ENCODE assay signal across 20 cellular contexts in genomic region chr3:188509316-188509715, GRCh38.
DNase-seq lines count a peak whose midpoint lies in the region; ATAC-seq and TF ChIP-seq lines count a peak whose summit lies in the region.
"Had no signal": no experiment of that assay in that cellular context is flagged by ENCODE, and none has a peak within 500 bp of the region (broad histone marks: within the 10 kb centered on the region; RNA-seq: fewer than 3 reads in every experiment).

No MANE protein-coding gene starts in this region.

- no peak for TF ChIP-seq CTCF in IMR-90 (conservative IDR thresholded peaks at IDR 0.05; ENCODE audit: low read depth, low read length)
- no peak for TF ChIP-seq CTCF in chondrocyte (IDR thresholded peaks at IDR 0.05)

- H4K8ac ChIP-seq in IMR-90 (ENCODE audit: low read depth in 2 of 2, low read length in 2 of 2): peak overlapping the region in 1 of 2 experiments; percentile 39; a peak in 1 of 4 replicates

- H4K20me1 ChIP-seq in BLaER1 treated with 17β-estradiol and CSF1 and Interleukin-3, amounts not matched to agents 10 nM and 100 nM: no peaks in the 10 kb centered on the region
- peaks cover 20% of the 10 kb centered on the region for H4K20me1 ChIP-seq in IMR-90 (ENCODE audit: insufficient read depth, low read length)
- H4K20me1 ChIP-seq: BLaER1 had no signal

- H3K4ac ChIP-seq in IMR-90 (ENCODE audit: low read depth, low read length): peak overlapping the region; percentile 42; the same call in 1 of the 2 replicates

- TF ChIP-seq POLR2A in IMR-90 (IDR thresholded peaks at IDR 0.05; ENCODE audit: low read depth, low read length): no peak

- H3K4me3 Mint-ChIP-seq in chondrocyte (ENCODE audit: unreplicated experiment): no peak overlapping the region
- H3K4me3 Mint-ChIP-seq: B cell; CD4-positive, alpha-beta T cell; CD8-positive, alpha-beta T cell had no signal

- H3K27ac ChIP-seq in BLaER1 treated with 17β-estradiol and CSF1 and Interleukin-3, amounts not matched to agents 10 nM and 100 nM: peak overlapping the region in 6 of 11 experiments; percentile 77 to 93 (median 86); a peak in 10 of 22 replicates
- H3K27ac ChIP-seq in IMR-90 (ENCODE audit: insufficient read depth, low read length): no peak overlapping the region
- H3K27ac ChIP-seq: BLaER1, C4-2B had no signal

- peaks cover 74% of the 10 kb centered on the region for H3K4me1 Mint-ChIP-seq in chondrocyte (ENCODE audit: low read depth)

- CTCF ChIA-PET in IMR-90 (lab: Yijun Ruan, JAX): interaction anchor here (0.7 kb wide), 2 partner anchors 48 to 445 kb away, joined by 3 to 7 read pairs; no protein-coding TSS in a partner anchor

- H2AK5ac ChIP-seq in IMR-90 (ENCODE audit: low read depth, low read length): no peak overlapping the region

- H2BK120ac ChIP-seq in IMR-90 (ENCODE audit: low read depth, low read length): peak overlapping the region; percentile 36; the same call in 1 of the 2 replicates

- peak overlapping the region; percentile 29 for H3K27ac Mint-ChIP-seq in chondrocyte (ENCODE audit: unreplicated experiment)
- H3K27ac Mint-ChIP-seq: B cell; CD4-positive, alpha-beta T cell; CD8-positive, alpha-beta T cell had no signal

- in situ Hi-C loops in IMR-90 (cut with MboI; ENCODE audit: low sequenced_read_pairs): loop anchor here (10.0 kb wide), 1 partner anchor 445 kb away; no protein-coding TSS in a partner anchor

- no peak overlapping the region for H3K4me3 ChIP-seq in BLaER1 treated with 17β-estradiol and CSF1 and Interleukin-3, amounts not matched to agents 10 nM and 100 nM
- no peak overlapping the region for H3K4me3 ChIP-seq in IMR-90 (ENCODE audit: insufficient read depth, low read depth, low read length)
- H3K4me3 ChIP-seq: BLaER1, GM12878 had no signal

- H4K91ac ChIP-seq in IMR-90 (ENCODE audit: insufficient read depth, low read depth, low read length): no peak overlapping the region

- no peak overlapping the region for H3K14ac ChIP-seq in IMR-90 (replicated peaks; ENCODE audit: low read depth, low read length)

- peaks cover 8% of the 10 kb centered on the region for H3K9me3 Mint-ChIP-seq in chondrocyte (ENCODE audit: low read depth)

- no peak overlapping the region for H3K18ac ChIP-seq in IMR-90 (ENCODE audit: low read depth, low read length)

- no peak for DNase-seq in IMR-90
- DNase-seq in chondrocyte (ENCODE audit: low spot score): no peak
- DNase-seq in NCI-H2107 treated with DMSO at 0.1 percent for 48 hours (lab: John Stamatoyannopoulos, UW; ENCODE audit: unreplicated experiment): no peak
- DNase-seq: 8988T; AML-193; Caco-2; Calu3; CD4-positive, alpha-beta T cell; CD8-positive, alpha-beta T cell; DMS79; DND-41; EL; GDM1 had no signal

- H2BK5ac ChIP-seq in IMR-90 (ENCODE audit: low read depth, low read length, poor library complexity, severe bottlenecking): no peak overlapping the region

- H3K79me1 ChIP-seq in IMR-90 (ENCODE audit: low read depth in 1 of 2, low read length in 2 of 2): peaks cover 41 to 70% of the 10 kb centered on the region in 2 experiments

- H2BK20ac ChIP-seq in IMR-90 (ENCODE audit: low read depth, low read length): 0 out of 2 replicates have a peak overlapping the region, but pooled peaks have one; percentile 20

- no CpG with 5 or more reads among the region's 3 CpGs for WGBS in IMR-90 (ENCODE audit: extremely low coverage in 2 of 2, insufficient read length in 1 of 2), 2 experiments

- no peak for TF ChIP-seq RAD21 in IMR-90 (IDR thresholded peaks at IDR 0.05; ENCODE audit: low read length)

- H3K56ac ChIP-seq in IMR-90 (ENCODE audit: extremely low read depth, insufficient read depth, low read length): no peak overlapping the region

- ATAC-seq in IMR-90 (ENCODE audit: low read depth) (no peak), GM18498 (IDR thresholded peaks at IDR 0.05; ENCODE audit: unreplicated experiment) (no peak), GM21717 (IDR thresholded peaks at IDR 0.05; ENCODE audit: unreplicated experiment) (no peak)
- ATAC-seq: CD8-positive, alpha-beta T cell; GM12878 had no signal

- no TSS peak for BruUV-seq in IMR-90 (replicated peaks; lab: Mats Ljungman, UMichigan)

- peaks cover 3 to 40% (median 24%) of the 10 kb centered on the region in 11 experiments for H3K9me3 ChIP-seq in BLaER1 treated with 17β-estradiol and CSF1 and Interleukin-3, amounts not matched to agents 10 nM and 100 nM (replicated peaks in 1 of 11)
- no peaks in the 10 kb centered on the region for H3K9me3 ChIP-seq in IMR-90 (ENCODE audit: control insufficient read depth, insufficient read depth, low read length)
- H3K9me3 ChIP-seq: Caco-2 had no signal

- peak overlapping the region in 6 of 11 experiments; percentile 66 to 89 (median 79); a peak in 10 of 22 replicates for H3K4me2 ChIP-seq in BLaER1 treated with 17β-estradiol and CSF1 and Interleukin-3, amounts not matched to agents 10 nM and 100 nM
- H3K4me2 ChIP-seq in IMR-90 (ENCODE audit: low read depth, low read length): no peak overlapping the region
- H3K4me2 ChIP-seq: BLaER1 had no signal

- H3K4me1 ChIP-seq in BLaER1 treated with 17β-estradiol and CSF1 and Interleukin-3, amounts not matched to agents 10 nM and 100 nM: peaks cover 23 to 81% (median 56%) of the 10 kb centered on the region in 10 experiments
- H3K4me1 ChIP-seq in IMR-90 (ENCODE audit: control insufficient read depth, insufficient read depth, low read length): peaks cover 11% of the 10 kb centered on the region

- peaks cover 11% of the 10 kb centered on the region for H3K9me1 ChIP-seq in IMR-90 (ENCODE audit: insufficient read depth, low read length)

- H2AK9ac ChIP-seq in IMR-90 (replicated peaks; ENCODE audit: low read depth, low read length, poor library complexity): no peak overlapping the region

- no peaks in the 10 kb centered on the region for H3K27me3 Mint-ChIP-seq in chondrocyte (ENCODE audit: low read depth)
- H3K27me3 Mint-ChIP-seq: B cell; CD4-positive, alpha-beta T cell had no signal

- POLR2A ChIA-PET in IMR-90 (lab: Charles Lee; ENCODE audit: unreplicated experiment): no interaction called here

- no peak overlapping the region for H2BK15ac ChIP-seq in IMR-90 (ENCODE audit: low read depth, low read length)

- H3K23ac ChIP-seq in IMR-90 (ENCODE audit: low read depth, low read length): no peak overlapping the region; the same call in 1 of the 2 replicates

- peaks cover 5% of the 10 kb centered on the region for H3K36me3 Mint-ChIP-seq in chondrocyte (ENCODE audit: low read depth)

- no peaks in the 10 kb centered on the region for H3K27me3 ChIP-seq in BLaER1 treated with 17β-estradiol and CSF1 and Interleukin-3, amounts not matched to agents 10 nM and 100 nM
- no peaks in the 10 kb centered on the region for H3K27me3 ChIP-seq in IMR-90 (ENCODE audit: control insufficient read depth, insufficient read depth, low read length)
- H3K27me3 ChIP-seq: BLaER1 had no signal

- H2AFZ ChIP-seq in IMR-90 (replicated peaks; ENCODE audit: low read length, poor library complexity): no peak overlapping the region

- H3K9ac ChIP-seq in BLaER1 treated with 17β-estradiol and CSF1 and Interleukin-3, amounts not matched to agents 10 nM and 100 nM: no peak overlapping the region
- no peak overlapping the region for H3K9ac ChIP-seq in IMR-90 (ENCODE audit: low read depth, low read length)
- H3K9ac ChIP-seq: BLaER1 had no signal

- dilution Hi-C loops in IMR-90 (cut with HindIII; ENCODE audit: low sequenced_read_pairs, unreplicated experiment): no loop called here

- no peak overlapping the region for H4K5ac ChIP-seq in IMR-90 (ENCODE audit: low read depth, low read length)

- intact Hi-C loops in IMR-90 (cut with micrococcal nuclease): loop anchor here (5.0 kb wide), 2 partner anchors 237 to 443 kb away; no protein-coding TSS in a partner anchor

- H3K36me3 ChIP-seq in BLaER1 treated with 17β-estradiol and CSF1 and Interleukin-3, amounts not matched to agents 10 nM and 100 nM: peaks cover 0 to 20% (median 8%) of the 10 kb centered on the region in 11 experiments; a peak in 8 of 22 replicates
- no peaks in the 10 kb centered on the region for H3K36me3 ChIP-seq in IMR-90 (ENCODE audit: control insufficient read depth, insufficient read depth, low read length)
- H3K36me3 ChIP-seq: BLaER1 had no signal

TF ChIP-seq in IMR-90, 13 proteins besides CTCF, POLR2A, EP300 and RAD21:
- TF ChIP-seq MAZ (IDR thresholded peaks at IDR 0.05; ENCODE audit: borderline replicate concordance, low read depth, low read length) (no peak), NFE2L2 (IDR thresholded peaks at IDR 0.05; ENCODE audit: low read depth, low read length) (no peak), USF2 (IDR thresholded peaks at IDR 0.05; ENCODE audit: low read depth, low read length) (no peak), CEBPB (IDR thresholded peaks at IDR 0.05; ENCODE audit: low read depth, low read length) (no peak), SMC3 (IDR thresholded peaks at IDR 0.05; ENCODE audit: low read depth, low read length) (no peak), CHD1 (IDR thresholded peaks at IDR 0.05; ENCODE audit: low read depth, low read length) (no peak), BHLHE40 (IDR thresholded peaks at IDR 0.05; ENCODE audit: low read depth, low read length) (no peak), RFX5 (IDR thresholded peaks at IDR 0.05; ENCODE audit: low read depth, low read length) (no peak), RCOR1 (IDR thresholded peaks at IDR 0.05; ENCODE audit: insufficient replicate concordance, low read length) (no peak), MAFK (IDR thresholded peaks at IDR 0.05; ENCODE audit: low read depth, low read length) (no peak), MXI1 (IDR thresholded peaks at IDR 0.05; ENCODE audit: borderline replicate concordance, low read depth, low read length) (no peak), FOS (IDR thresholded peaks at IDR 0.05; ENCODE audit: low read depth, low read length) (no peak)
TF ChIP-seq in IMR-90: peak in this region for 0.
